Comparison of ENCODE assay signal across 1 cellular context in the genomic region with DNA sequence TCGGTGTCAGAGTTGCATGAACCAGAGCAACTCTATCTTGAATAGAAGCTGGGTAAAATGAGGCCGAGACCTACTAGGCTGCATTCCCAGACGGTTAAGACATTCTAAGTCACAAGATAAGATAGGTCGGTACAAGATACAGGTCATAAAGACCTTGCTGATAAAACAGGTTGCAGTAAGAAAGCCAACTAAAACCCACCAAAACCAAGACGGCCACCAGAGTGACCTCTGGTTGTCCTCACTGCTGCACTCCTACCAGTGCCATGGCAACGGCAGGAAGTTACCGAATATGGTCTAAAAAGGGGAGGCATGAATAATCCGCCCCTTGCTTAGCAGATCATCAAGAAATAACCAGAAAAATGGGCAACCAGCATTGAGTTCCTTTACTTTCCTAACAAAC.
TF ChIP-seq lines count a peak whose summit lies in the region.

No MANE protein-coding gene starts in this region.

TF ChIP-seq in endothelial cell of umbilical vein, 7 proteins besides CTCF, POLR2A, EP300 and RAD21:
- TF ChIP-seq FOS (IDR thresholded peaks at IDR 0.05; ENCODE audit: borderline replicate concordance, insufficient read depth, low read length) (no peak), JUN (IDR thresholded peaks at IDR 0.05; ENCODE audit: borderline replicate concordance, insufficient read depth, insufficient read length, low read depth) (no peak), GATA2 (IDR thresholded peaks at IDR 0.05; ENCODE audit: insufficient read depth, insufficient read length, low read depth, low read length) (no peak), POLR2AphosphoS5 (IDR thresholded peaks at IDR 0.05; ENCODE audit: insufficient read depth, low read depth, low read length) (no peak), EZH2 (IDR thresholded peaks at IDR 0.05; ENCODE audit: borderline replicate concordance, low read depth, low read length, severe bottlenecking) (no peak), MYC (IDR thresholded peaks at IDR 0.05; ENCODE audit: low read depth, low read length) (no peak)
- TF ChIP-seq, protein P1, sequence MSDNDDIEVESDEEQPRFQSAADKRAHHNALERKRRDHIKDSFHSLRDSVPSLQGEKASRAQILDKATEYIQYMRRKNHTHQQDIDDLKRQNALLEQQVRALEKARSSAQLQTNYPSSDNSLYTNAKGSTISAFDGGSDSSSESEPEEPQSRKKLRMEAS (IDR thresholded peaks at IDR 0.05; ENCODE audit: insufficient read depth, insufficient read length): no peak
